ENCODE assay signal across 9 cellular contexts in the genomic region with DNA sequence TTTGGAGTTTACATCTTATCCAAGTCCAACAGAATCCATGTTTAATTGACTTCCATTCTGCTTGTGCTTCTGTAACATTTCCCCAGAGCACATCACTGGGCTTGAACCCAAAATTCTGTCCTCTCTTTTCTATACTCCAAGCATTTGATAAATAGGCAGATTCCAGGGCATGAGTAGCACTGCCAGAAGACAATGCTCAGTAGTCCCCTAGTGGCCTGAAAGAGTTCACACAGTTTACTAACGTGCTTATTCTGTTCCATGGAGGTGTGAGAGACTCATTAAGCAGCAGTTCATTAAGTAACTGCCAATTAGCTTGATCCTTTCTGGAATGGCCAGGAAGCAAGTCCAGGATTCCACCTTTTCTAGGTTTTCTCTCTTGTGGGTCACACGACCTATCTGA. TPM values are rescaled to one million over a fixed set of nuclear protein-coding genes. Genes with fewer than 3 reads are reported as not detected.
DNase-seq lines count a peak whose midpoint lies in the region; ATAC-seq and TF ChIP-seq lines count a peak whose summit lies in the region.
"Had no signal": no experiment of that assay in that cellular context is flagged by ENCODE, and none has a peak within 500 bp of the region (broad histone marks: within the 10 kb centered on the region; RNA-seq: fewer than 3 reads in every experiment).

No MANE protein-coding gene starts in this region.

- H3K4me1 Mint-ChIP-seq in glutamatergic neuron (ENCODE audit: low read depth, unreplicated experiment) = no peaks in the 10 kb centered on the region
- H3K4me1 Mint-ChIP-seq: IgD-negative memory B cell had no signal

- H3K36me3 ChIP-seq in thyroid gland (no peaks in the 10 kb centered on the region), right atrium auricular region (no peaks in the 10 kb centered on the region)

- no peaks in the 10 kb centered on the region for H3K9me3 ChIP-seq in thyroid gland
- no peaks in the 10 kb centered on the region for H3K9me3 ChIP-seq in right atrium auricular region

- no peak for TF ChIP-seq POLR2A in NB4 (IDR thresholded peaks at IDR 0.05; ENCODE audit: extremely low read depth, insufficient read length)
- TF ChIP-seq POLR2A in thyroid gland (IDR thresholded peaks at IDR 0.05) = no peak

- intact Hi-C loops in thyroid gland (cut with DNase I) = no loop called here

- ATAC-seq in GM18502 (IDR thresholded peaks at IDR 0.05; ENCODE audit: poor library complexity, unreplicated experiment) (peak; percentile 93), HG02571 (IDR thresholded peaks at IDR 0.05; ENCODE audit: unreplicated experiment) (peak; percentile 65)

- no peak overlapping the region for H3K27ac ChIP-seq in thyroid gland
- H3K27ac ChIP-seq in right atrium auricular region = no peak overlapping the region

- DNase-seq in NB4 (ENCODE audit: low read depth) (peak; percentile 12), glutamatergic neuron (no peak), DMS153 treated with DMSO at 0.1 percent for 48 hours (lab: John Stamatoyannopoulos, UW; ENCODE audit: unreplicated experiment) (no peak), thyroid gland (no peak), HPDE6-E6E7 (ENCODE audit: extremely low spot score) (no peak), right atrium auricular region (ENCODE audit: low spot score) (no peak)

- H3K4me3 ChIP-seq in NB4 (ENCODE audit: low read depth, low read length) = no peak overlapping the region
- no peak overlapping the region for H3K4me3 ChIP-seq in thyroid gland (replicated peaks in 1 of 3)
- no peak overlapping the region for H3K4me3 ChIP-seq in right atrium auricular region

- H3K27me3 Mint-ChIP-seq in glutamatergic neuron (ENCODE audit: unreplicated experiment) = no peaks in the 10 kb centered on the region
- H3K27me3 Mint-ChIP-seq: IgD-negative memory B cell had no signal

- no peak overlapping the region for H3K27ac Mint-ChIP-seq in glutamatergic neuron (ENCODE audit: unreplicated experiment)
- H3K27ac Mint-ChIP-seq: IgD-negative memory B cell had no signal

- no peaks in the 10 kb centered on the region for H3K36me3 Mint-ChIP-seq in glutamatergic neuron (ENCODE audit: unreplicated experiment)
- H3K36me3 Mint-ChIP-seq: IgD-negative memory B cell had no signal

- H3K9me3 Mint-ChIP-seq in glutamatergic neuron (ENCODE audit: unreplicated experiment) = no peaks in the 10 kb centered on the region

- no peaks in the 10 kb centered on the region for H3K27me3 ChIP-seq in thyroid gland
- no peaks in the 10 kb centered on the region for H3K27me3 ChIP-seq in right atrium auricular region

- H3K4me1 ChIP-seq in thyroid gland = no peaks in the 10 kb centered on the region
- no peaks in the 10 kb centered on the region for H3K4me1 ChIP-seq in right atrium auricular region

- H3K4me3 Mint-ChIP-seq in glutamatergic neuron (ENCODE audit: unreplicated experiment) = no peak overlapping the region
- H3K4me3 Mint-ChIP-seq: IgD-negative memory B cell had no signal

- TF ChIP-seq CTCF in NB4 (IDR thresholded peaks at IDR 0.05; ENCODE audit: low read depth, low read length) (peak; percentile 24), glutamatergic neuron (IDR thresholded peaks at IDR 0.05; ENCODE audit: partially characterized antibody, unreplicated experiment) (peak; percentile 73), thyroid gland (IDR thresholded peaks at IDR 0.05) (peak in 2 of 6 experiments; percentile 21), right atrium auricular region (IDR thresholded peaks at IDR 0.05) (peak in 1 of 2 donors; percentile 43)

- 11 to 12% methylated on average over 2 of the region's 2 CpGs for WGBS in thyroid gland, 2 donors

RNA-seq across cellular contexts. Expression of gene GABRA6, which starts 9.4 kb away (rescaled TPM):
- not detected for total RNA-seq in glutamatergic neuron (ENCODE audit: unreplicated experiment)
- total RNA-seq in thyroid gland = not detected
- total RNA-seq in right atrium auricular region = not detected
